ENCODE assay signal across 31 cellular contexts in genomic region chr11:30468881-30469280, GRCh38.
"Had no signal": no experiment of that assay in that cellular context is flagged by ENCODE, and none has a peak within 500 bp of the region (broad histone marks: within the 10 kb centered on the region; RNA-seq: fewer than 3 reads in every experiment).

No MANE protein-coding gene starts in this region.

- H3K4me3 ChIP-seq: Peyer's patch, SJCRH30, SK-N-MC had no signal

- ATAC-seq: activated CD8-positive, alpha-beta memory T cell treated with anti-CD3 and anti-CD28 coated beads, Interleukin-2, amount 10 ng/mL, durations not matched to agents 7 days and 5 days; activated naive CD8-positive, alpha-beta T cell treated with anti-CD3 and anti-CD28 coated beads, Interleukin-2, amount 50 U/mL, for 24 hours; PC-3 had no signal

- H3K27me3 ChIP-seq: Peyer's patch, SJCRH30 had no signal

- H3K27ac ChIP-seq: Peyer's patch, SJCRH30, SK-N-MC, WERI-Rb-1 had no signal

- H3K9me3 ChIP-seq: Peyer's patch, SJCRH30 had no signal

- H3K4me1 ChIP-seq: Peyer's patch had no signal

- H3K36me3 ChIP-seq: Peyer's patch, SJCRH30 had no signal

- DNase-seq: activated CD4-positive, alpha-beta memory T cell treated with anti-CD3 and anti-CD28 coated beads, Interleukin-2, amount 10 ng/mL, durations not matched to agents 7 days and 5 days; activated CD4-positive, alpha-beta T cell treated with anti-CD3 and anti-CD28 coated beads for 1 hour; activated CD4-positive, alpha-beta T cell treated with anti-CD3 and anti-CD28 coated beads for 48 hours; activated CD4-positive, CD25-positive, alpha-beta regulatory T cell; activated CD8-positive, alpha-beta memory T cell treated with anti-CD3 and anti-CD28 coated beads for 24 hours; activated CD8-positive, alpha-beta memory T cell treated with anti-CD3 and anti-CD28 coated beads, Interleukin-2, amount 10 ng/mL, durations not matched to agents 7 days and 5 days; activated CD8-positive, alpha-beta memory T cell treated with anti-CD3 and anti-CD28 coated beads, Interleukin-2, amount 50 U/mL, for 48 hours; activated effector memory CD4-positive, alpha-beta T cell treated with Interleukin-2 at 50 U/mL for 16 hours; activated naive CD4-positive, alpha-beta T cell treated with anti-CD3 and anti-CD28 coated beads, Interleukin-2, amount 10 ng/mL, durations not matched to agents 7 days and 5 days; activated naive CD8-positive, alpha-beta T cell treated with anti-CD3 and anti-CD28 coated beads, Interleukin-2, amount 50 U/mL, for 24 hours; activated T-cell treated with anti-CD3 and anti-CD28 coated beads, Interleukin-2, amount 50 U/mL, for 48 hours; anterior cingulate cortex; caudate nucleus; Karpas-422; KBM-7; NCI-H1105; NCI-H1417 treated with DMSO at 0.1 percent for 48 hours; NCI-H187 treated with DMSO at 0.1 percent for 48 hours; NCI-H2081 treated with DMSO at 0.1 percent for 48 hours; NCI-H226; NCI-H510A; NCI-H526; NCI-H748 treated with DMSO at 0.1 percent for 48 hours; NK-92 treated with Interleukin-12 subunit alpha and Interleukin-12 subunit beta, amount 100 ng/mL, for 24 hours; PC-3; Peyer's patch; RPMI8226; SJCRH30; T1000; WERI-Rb-1 had no signal
